ENCODE assay signal across 22 cellular contexts in the genomic region with DNA sequence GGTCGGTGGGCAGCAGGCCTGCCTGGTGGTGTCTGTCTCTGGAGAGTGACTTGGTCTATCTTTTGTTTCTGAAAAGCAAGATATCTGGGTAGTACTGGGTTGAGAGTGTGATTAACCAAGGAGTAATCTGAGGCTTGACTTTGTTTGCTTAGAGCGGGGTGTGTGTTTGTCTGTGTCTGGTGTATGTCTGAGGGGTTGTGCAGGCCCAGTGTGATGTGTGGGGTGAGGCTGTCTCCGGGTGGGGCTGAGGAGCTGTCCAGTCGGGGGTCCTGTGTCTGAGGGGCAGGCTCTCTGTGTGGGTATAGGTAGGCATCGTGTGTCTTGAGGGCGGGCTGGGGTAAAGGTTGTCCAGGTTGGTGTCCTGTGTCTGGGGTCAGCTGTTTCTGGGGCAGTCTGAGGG. TPM values are rescaled to one million over a fixed set of nuclear protein-coding genes. Genes with fewer than 3 reads are reported as not detected.
DNase-seq lines count a peak whose midpoint lies in the region; ATAC-seq, FAIRE-seq and TF ChIP-seq lines count a peak whose summit lies in the region.
"Had no signal": no experiment of that assay in that cellular context is flagged by ENCODE, and none has a peak within 500 bp of the region (broad histone marks: within the 10 kb centered on the region; RNA-seq: fewer than 3 reads in every experiment).

No MANE protein-coding gene starts in this region.

- no peak overlapping the region for H3K4me3 ChIP-seq in PC-3 (ENCODE audit: low read length)
- no peak overlapping the region for H3K4me3 ChIP-seq in left lung
- H3K4me3 ChIP-seq: BLaER1 treated with 17β-estradiol and CSF1 and Interleukin-3, amounts not matched to agents 10 nM and 100 nM had no signal

- H3K9me3 ChIP-seq in PC-3 (ENCODE audit: low read length) = no peaks in the 10 kb centered on the region
- H3K9me3 ChIP-seq in left lung = no peaks in the 10 kb centered on the region
- H3K9me3 ChIP-seq: BLaER1 treated with 17β-estradiol and CSF1 and Interleukin-3, amounts not matched to agents 10 nM and 100 nM had no signal

- no peak; the same call in 1 of the 2 replicates for TF ChIP-seq POLR2A in GM12892 (IDR thresholded peaks at IDR 0.05; ENCODE audit: low read depth, low read length)

- H3K9me2 ChIP-seq in PC-3 (replicated peaks; ENCODE audit: low read length) = no peaks in the 10 kb centered on the region

- H3K36me3 Mint-ChIP-seq in activated CD4-positive, alpha-beta memory T cell treated with anti-CD3 and anti-CD28 coated beads for 36 hours = peaks cover 62% of the 10 kb centered on the region
- peaks cover 84% of the 10 kb centered on the region for H3K36me3 Mint-ChIP-seq in activated CD4-positive, alpha-beta memory T cell treated with anti-CD3 and anti-CD28 coated beads, Interleukin-2, amount 10 ng/mL, durations not matched to agents 7 days and 5 days (ENCODE audit: low read depth)

- no peak overlapping the region for H3K27ac ChIP-seq in PC-3 (ENCODE audit: low read length)
- no peak overlapping the region for H3K27ac ChIP-seq in left lung
- H3K27ac ChIP-seq: RWPE1 had no signal

- DNase-seq in activated CD4-positive, alpha-beta memory T cell treated with anti-CD3 and anti-CD28 coated beads for 36 hours = no peak
- DNase-seq in activated CD4-positive, alpha-beta memory T cell treated with anti-CD3 and anti-CD28 coated beads, Interleukin-2, amount 10 ng/mL, durations not matched to agents 7 days and 5 days = no peak
- DNase-seq in PC-3 = no peak
- DNase-seq in left lung = peak in 1 of 2 donors; percentile 16
- DNase-seq in NCI-H526 treated with DMSO at 0.1 percent for 48 hours (lab: John Stamatoyannopoulos, UW) = no peak
- no peak for DNase-seq in GM12892 (ENCODE audit: insufficient read length)
- DNase-seq: activated T-cell treated with anti-CD3 and anti-CD28 coated beads for 4 hours; NCI-H1105; NCI-H2081; occipital lobe; stimulated activated CD4-positive, alpha-beta T cell treated with anti-CD3 and anti-CD28 coated beads, Interleukin-12 subunit alpha, Interleukin-12 subunit beta, amount 100 ng/mL, for 4 hours; stimulated activated CD8-positive, alpha-beta memory T cell treated with anti-CD3 and anti-CD28 coated beads, Interleukin-4, amount 100 ng/mL, for 48 hours had no signal

- H3K4me2 ChIP-seq in PC-3 (ENCODE audit: low read length) = no peak overlapping the region

- H3K36me3 ChIP-seq in PC-3 (ENCODE audit: low read depth, low read length) = peaks cover 44% of the 10 kb centered on the region; the same call in 1 of the 2 replicates
- H3K36me3 ChIP-seq in left lung = peaks cover 3 to 100% of the 10 kb centered on the region in 2 donors

- H3K9me3 Mint-ChIP-seq in activated CD4-positive, alpha-beta memory T cell treated with anti-CD3 and anti-CD28 coated beads for 36 hours = no peaks in the 10 kb centered on the region
- H3K9me3 Mint-ChIP-seq in activated CD4-positive, alpha-beta memory T cell treated with anti-CD3 and anti-CD28 coated beads, Interleukin-2, amount 10 ng/mL, durations not matched to agents 7 days and 5 days = no peaks in the 10 kb centered on the region

- CTCF ChIA-PET in activated CD4-positive, alpha-beta memory T cell treated with anti-CD3 and anti-CD28 coated beads for 36 hours (lab: Charles Lee) = interaction anchor here (0.8 kb wide), 1 partner anchor 9 kb away, joined by 4 read pairs; no protein-coding TSS in a partner anchor
- CTCF ChIA-PET in activated CD4-positive, alpha-beta memory T cell treated with anti-CD3 and anti-CD28 coated beads, Interleukin-2, amount 10 ng/mL, durations not matched to agents 7 days and 5 days (lab: Charles Lee) = no interaction called here
- CTCF ChIA-PET in PC-3 (lab: Charles Lee) = no interaction called here

- no peaks in the 10 kb centered on the region for H3F3A ChIP-seq in PC-3 (ENCODE audit: low read length, unreplicated experiment)

- peak overlapping the region; percentile 35 for H3K27ac Mint-ChIP-seq in activated CD4-positive, alpha-beta memory T cell treated with anti-CD3 and anti-CD28 coated beads for 36 hours
- no peak overlapping the region for H3K27ac Mint-ChIP-seq in activated CD4-positive, alpha-beta memory T cell treated with anti-CD3 and anti-CD28 coated beads, Interleukin-2, amount 10 ng/mL, durations not matched to agents 7 days and 5 days

- intact Hi-C loops in activated CD4-positive, alpha-beta memory T cell treated with anti-CD3 and anti-CD28 coated beads for 36 hours (cut with micrococcal nuclease) = no loop called here
- intact Hi-C loops in PC-3 (cut with micrococcal nuclease) = no loop called here
- intact Hi-C loops in left lung (cut with DNase I) = no loop called here

- no peak overlapping the region for H3K9ac ChIP-seq in PC-3 (ENCODE audit: low read length)

- H3K27me3 ChIP-seq in PC-3 (ENCODE audit: low read length) = no peaks in the 10 kb centered on the region
- no peaks in the 10 kb centered on the region for H3K27me3 ChIP-seq in left lung
- H3K27me3 ChIP-seq: BLaER1 treated with 17β-estradiol and CSF1 and Interleukin-3, amounts not matched to agents 10 nM and 100 nM had no signal

- H3K79me2 ChIP-seq in PC-3 (ENCODE audit: low read length) = no peaks in the 10 kb centered on the region

- TF ChIP-seq CTCF in PC-3 (conservative IDR thresholded peaks at IDR 0.05; ENCODE audit: low read depth, low read length) = no peak
- TF ChIP-seq CTCF in left lung (IDR thresholded peaks at IDR 0.05) = no peak

- peaks cover 25% of the 10 kb centered on the region for H3K4me1 Mint-ChIP-seq in activated CD4-positive, alpha-beta memory T cell treated with anti-CD3 and anti-CD28 coated beads for 36 hours (ENCODE audit: low read depth)
- H3K4me1 Mint-ChIP-seq in activated CD4-positive, alpha-beta memory T cell treated with anti-CD3 and anti-CD28 coated beads, Interleukin-2, amount 10 ng/mL, durations not matched to agents 7 days and 5 days = peaks cover 11% of the 10 kb centered on the region

- no peaks in the 10 kb centered on the region for H3K27me3 Mint-ChIP-seq in activated CD4-positive, alpha-beta memory T cell treated with anti-CD3 and anti-CD28 coated beads for 36 hours
- H3K27me3 Mint-ChIP-seq in activated CD4-positive, alpha-beta memory T cell treated with anti-CD3 and anti-CD28 coated beads, Interleukin-2, amount 10 ng/mL, durations not matched to agents 7 days and 5 days = no peaks in the 10 kb centered on the region

- BruUV-seq in PC-3 (replicated peaks; lab: Mats Ljungman, UMichigan) = no TSS peak

- H2AFZ ChIP-seq in PC-3 (ENCODE audit: low read length) = no peak overlapping the region

- no peak overlapping the region for H3K4me3 Mint-ChIP-seq in activated CD4-positive, alpha-beta memory T cell treated with anti-CD3 and anti-CD28 coated beads for 36 hours
- H3K4me3 Mint-ChIP-seq in activated CD4-positive, alpha-beta memory T cell treated with anti-CD3 and anti-CD28 coated beads, Interleukin-2, amount 10 ng/mL, durations not matched to agents 7 days and 5 days = no peak overlapping the region

- peak; percentile 48; the same call in 1 of the 2 replicates for ATAC-seq in PC-3
- ATAC-seq in left lung = peak; percentile 10
- ATAC-seq: activated CD4-positive, CD25-positive, alpha-beta regulatory T cell treated with anti-CD3 and anti-CD28 coated beads, Interleukin-2, amount 50 U/mL, for 24 hours had no signal

- H3K4me1 ChIP-seq in PC-3 (ENCODE audit: insufficient read depth, low read length) (no peaks in the 10 kb centered on the region), left lung (no peaks in the 10 kb centered on the region)

- H4K20me1 ChIP-seq in PC-3 (ENCODE audit: low read length) = no peaks in the 10 kb centered on the region

- POLR2A ChIA-PET in activated CD4-positive, alpha-beta memory T cell treated with anti-CD3 and anti-CD28 coated beads for 36 hours (lab: Charles Lee) = no interaction called here
- POLR2A ChIA-PET in activated CD4-positive, alpha-beta memory T cell treated with anti-CD3 and anti-CD28 coated beads, Interleukin-2, amount 10 ng/mL, durations not matched to agents 7 days and 5 days (lab: Charles Lee) = interaction anchor here (1.7 kb wide), 1 partner anchor 11 kb away, joined by 4 read pairs; the partner anchor contains the start of gene TIMM50
- POLR2A ChIA-PET in PC-3 (lab: Charles Lee; ENCODE audit: unreplicated experiment) = no interaction called here

- FAIRE-seq in GM12892 (lab: Jason Lieb, UNC) = no peak
- FAIRE-seq: A204.1, bronchial epithelial cell, H1 had no signal

RNA-seq across cellular contexts. Expression of gene TIMM50, which starts 11.1 kb away (rescaled TPM):
- 10 to 100 TPM; 83.1 to 86.7 TPM for total RNA-seq in activated CD4-positive, alpha-beta memory T cell treated with anti-CD3 and anti-CD28 coated beads for 36 hours
- total RNA-seq in activated CD4-positive, alpha-beta memory T cell treated with anti-CD3 and anti-CD28 coated beads, Interleukin-2, amount 10 ng/mL, durations not matched to agents 7 days and 5 days = 10 to 100 TPM; 44.0 to 44.8 TPM
- total RNA-seq in PC-3 (2014; rRNA removed) (97.2 and 123 TPM in 2 replicates), left lung (10 to 100 TPM; 46.0 to 60.3 TPM)
- 72.3 TPM for polyA plus RNA-seq in GM12892 (2012; ENCODE audit: missing spikeins)

RNA-seq across cellular contexts. Expression of gene SUPT5H, which starts 24.2 kb away (rescaled TPM):
- 100 to 1,000 TPM; 180 to 183 TPM for total RNA-seq in activated CD4-positive, alpha-beta memory T cell treated with anti-CD3 and anti-CD28 coated beads for 36 hours
- 100 to 1,000 TPM; 153 to 159 TPM for total RNA-seq in activated CD4-positive, alpha-beta memory T cell treated with anti-CD3 and anti-CD28 coated beads, Interleukin-2, amount 10 ng/mL, durations not matched to agents 7 days and 5 days
- total RNA-seq in PC-3 (2014; rRNA removed) (59.9 and 95.0 TPM in 2 replicates), left lung (100 to 1,000 TPM in 1 of 2 donors, 10 to 100 TPM in 1; 93.6 to 102 TPM)
- polyA plus RNA-seq in GM12892 (2012; ENCODE audit: missing spikeins) = 72.1 TPM

RNA-seq across cellular contexts. Expression of gene DLL3, which starts 29.2 kb away (rescaled TPM):
- total RNA-seq in activated CD4-positive, alpha-beta memory T cell treated with anti-CD3 and anti-CD28 coated beads for 36 hours = under 1 TPM; 0.67 to 0.80 TPM
- under 1 TPM; 0.28 to 0.30 TPM for total RNA-seq in activated CD4-positive, alpha-beta memory T cell treated with anti-CD3 and anti-CD28 coated beads, Interleukin-2, amount 10 ng/mL, durations not matched to agents 7 days and 5 days
- 7.2 and 8.7 TPM in 2 replicates for total RNA-seq in PC-3 (2014; rRNA removed)
- under 1 TPM in 1 of 2 donors, not detected in 1; 0.12 TPM for total RNA-seq in left lung
- polyA plus RNA-seq in GM12892 (2012; ENCODE audit: missing spikeins) = 0.38 TPM
- total RNA-seq: mucosa of gallbladder had no signal

RNA-seq across cellular contexts. Expression of gene RPS16, which starts 33.8 kb away (rescaled TPM):
- 1,000 to 10,000 TPM; 3,682 to 3,746 TPM for total RNA-seq in activated CD4-positive, alpha-beta memory T cell treated with anti-CD3 and anti-CD28 coated beads for 36 hours
- 1,000 to 10,000 TPM; 2,238 to 2,243 TPM for total RNA-seq in activated CD4-positive, alpha-beta memory T cell treated with anti-CD3 and anti-CD28 coated beads, Interleukin-2, amount 10 ng/mL, durations not matched to agents 7 days and 5 days
- total RNA-seq in PC-3 (2014; rRNA removed) (294 and 418 TPM in 2 replicates), left lung (1,000 to 10,000 TPM; 1,507 to 1,549 TPM)
- 4,399 TPM for polyA plus RNA-seq in GM12892 (2012; ENCODE audit: missing spikeins)

RNA-seq across cellular contexts. Expression of gene SELENOV, which starts 45.4 kb away (rescaled TPM):
- total RNA-seq in activated CD4-positive, alpha-beta memory T cell treated with anti-CD3 and anti-CD28 coated beads for 36 hours = not detected
- total RNA-seq in activated CD4-positive, alpha-beta memory T cell treated with anti-CD3 and anti-CD28 coated beads, Interleukin-2, amount 10 ng/mL, durations not matched to agents 7 days and 5 days = not detected
- total RNA-seq in PC-3 (2014; rRNA removed) (not detected in 2 replicates), left lung (not detected)
- polyA plus RNA-seq in GM12892 (2012; ENCODE audit: missing spikeins) = not detected
- total RNA-seq: bronchial epithelial cell, lower leg skin, mucosa of gallbladder, NCI-H460, occipital lobe, temporal lobe had no signal
